Comparison of ENCODE assay signal across 8 cellular contexts in the genomic region with DNA sequence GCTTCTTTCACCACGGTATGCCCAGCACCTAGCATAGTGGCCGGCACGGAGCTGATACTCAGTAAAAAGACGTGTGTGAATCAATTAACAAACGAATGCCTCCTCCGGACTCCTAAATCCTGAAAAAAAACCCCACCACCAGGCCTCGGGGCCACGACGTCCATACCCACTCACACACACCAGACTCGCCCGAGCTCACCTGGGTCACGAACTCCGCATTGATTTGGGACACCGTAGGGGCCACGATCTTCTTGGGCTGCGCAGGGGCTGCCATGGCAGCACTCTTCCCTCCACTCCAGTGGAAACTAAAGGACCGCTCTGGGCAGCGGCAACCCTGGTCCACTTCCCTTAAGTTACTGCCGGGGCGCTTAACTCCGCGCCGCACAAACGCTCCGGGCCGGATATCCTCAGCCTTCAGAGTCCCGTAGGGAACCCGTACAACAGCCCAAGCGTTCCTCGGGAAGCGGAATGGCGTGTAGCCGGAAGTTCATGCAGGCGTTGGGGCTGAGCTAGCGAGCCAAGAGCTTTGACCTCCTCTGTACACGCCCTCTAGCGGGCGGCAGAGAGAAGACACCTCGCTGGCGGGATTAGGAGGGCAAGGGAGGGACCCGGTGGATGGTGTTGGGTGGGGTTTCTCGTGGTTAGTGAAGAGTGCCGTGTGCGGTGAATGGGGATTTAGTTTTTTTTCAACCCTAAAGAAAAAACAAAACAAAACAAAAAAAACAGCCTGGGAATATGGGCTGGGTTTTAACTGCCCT. TPM values are rescaled to one million over a fixed set of nuclear protein-coding genes. Genes with fewer than 3 reads are reported as not detected.
DNase-seq lines count a peak whose midpoint lies in the region; ATAC-seq, FAIRE-seq and TF ChIP-seq lines count a peak whose summit lies in the region.

Gene AQR, minus strand, starts transcription at position 403 of the 758 bp plus-strand sequence. Its CDS starts 129 bp downstream, at position 274.

- H3K36me3 Mint-ChIP-seq in brain: peaks cover 10% of the 10 kb centered on the region

- H3K4me3 ChIP-seq in A549 (peak within 1 kb of the TSS; percentile 74), iPS DF 6.9 (ENCODE audit: low read length) (peak within 1 kb of the TSS; percentile 94), skeletal muscle cell (ENCODE audit: low read depth, low read length) (peak within 1 kb of the TSS; percentile 99)

- H3K27ac ChIP-seq in A549: peak within 1 kb of the TSS; percentile 83 to 91
- H3K27ac ChIP-seq in iPS DF 6.9 (ENCODE audit: low read length): no peak within 1 kb of the TSS

- H3K9me3 ChIP-seq in A549 (no peaks in the 10 kb centered on the region), iPS DF 6.9 (ENCODE audit: control insufficient read depth, insufficient read depth, low read length) (no peaks in the 10 kb centered on the region)

- H3K27me3 Mint-ChIP-seq in brain: peaks cover 4% of the 10 kb centered on the region

- peak within 1 kb of the TSS; percentile 97 to 100 (median 100) for H3K4me3 Mint-ChIP-seq in brain

- H3K4me1 ChIP-seq in A549 (peaks cover 12% of the 10 kb centered on the region; the same call in 2 of the 3 replicates), iPS DF 6.9 (ENCODE audit: control insufficient read depth, insufficient read depth, low read length) (peaks cover 2% of the 10 kb centered on the region; the same call in 1 of the 2 replicates)

- peak within 1 kb of the TSS; percentile 99 to 100 (median 99) for H3K27ac Mint-ChIP-seq in brain

- 1% methylated on average over 36 of the region's 44 CpGs for WGBS in A549 (ENCODE audit: missing lambda C conversion rate)
- WGBS in iPS DF 6.9 (ENCODE audit: insufficient coverage, insufficient read length): no CpG with 5 or more reads among the region's 44 CpGs

- peak; percentile 92 for FAIRE-seq in A549 (lab: Jason Lieb, UNC)
- peak; percentile 80 for FAIRE-seq in TTC549 (lab: Jason Lieb, UNC)

- H3K36me3 ChIP-seq in iPS DF 6.9 (ENCODE audit: control insufficient read depth, insufficient read depth, low read length): no peaks in the 10 kb centered on the region; the same call in 1 of the 2 replicates

- no peaks in the 10 kb centered on the region for H3K27me3 ChIP-seq in iPS DF 6.9 (ENCODE audit: control insufficient read depth, insufficient read depth, low read length)

- TF ChIP-seq POLR2A in A549 (IDR thresholded peaks at IDR 0.05; ENCODE audit: low read length): peak; percentile 87
- peak; percentile 88 for TF ChIP-seq POLR2A in GM18526 (IDR thresholded peaks at IDR 0.05; ENCODE audit: extremely low read depth, insufficient read length)

- peak within 1 kb of the TSS; percentile 90 for H3K4me2 ChIP-seq in A549

- no peak for TF ChIP-seq EP300 in A549 (IDR thresholded peaks at IDR 0.05)

- CTCF ChIA-PET in A549 (lab: Yijun Ruan, JAX): interaction anchor here (0.6 to 3.3 kb wide), 23 partner anchors 8 to 348 kb away, joined by 3 to 25 read pairs (median 5); partner anchors contain the start of gene ZNF770

- POLR2A ChIA-PET in A549 (lab: Yijun Ruan, JAX): interaction anchor here (0.6 to 2.1 kb wide), 22 partner anchors 11 to 382 kb away, joined by 3 to 104 read pairs (median 4); partner anchors contain the start of gene ZNF770

- peaks cover 48% of the 10 kb centered on the region for H3K4me1 Mint-ChIP-seq in brain

- ATAC-seq in A549 (peak; percentile 100), HG03066 (IDR thresholded peaks at IDR 0.05; ENCODE audit: low read depth, unreplicated experiment) (peak; percentile 98)

- H3K9me3 Mint-ChIP-seq in brain: no peaks in the 10 kb centered on the region

- peak; percentile 20 to 34; a peak in 2 of 5 replicates for TF ChIP-seq RAD21 in A549 (conservative IDR thresholded peaks at IDR 0.05 in 1 of 2, IDR thresholded peaks at IDR 0.05 in 1 of 2)

- TF ChIP-seq CTCF in A549 (IDR thresholded peaks at IDR 0.05) (peak; percentile 87), brain (conservative IDR thresholded peaks at IDR 0.05) (peak; percentile 66 to 78)

- DNase-seq in A549 (ENCODE audit: low read depth in 1 of 2, low spot score in 1 of 2) (peak; percentile 96 to 99), NCI-H2107 treated with DMSO at 0.1 percent for 48 hours (lab: John Stamatoyannopoulos, UW; ENCODE audit: unreplicated experiment) (peak; percentile 60), iPS DF 6.9 (ENCODE audit: low read depth, low spot score) (peak; percentile 97), skeletal muscle cell (ENCODE audit: low read depth) (peak; percentile 96)

TF ChIP-seq in A549, 52 proteins besides CTCF, POLR2A, EP300 and RAD21 (continues in another document):
- TF ChIP-seq, protein P1, sequence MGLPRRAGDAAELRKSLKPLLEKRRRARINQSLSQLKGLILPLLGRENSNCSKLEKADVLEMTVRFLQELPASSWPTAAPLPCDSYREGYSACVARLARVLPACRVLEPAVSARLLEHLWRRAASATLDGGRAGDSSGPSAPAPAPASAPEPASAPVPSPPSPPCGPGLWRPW (IDR thresholded peaks at IDR 0.05): no peak
- TF ChIP-seq POLR2AphosphoS2 (conservative IDR thresholded peaks at IDR 0.05; ENCODE audit: low read length): no peak
- TF ChIP-seq FOXS1 (CRISPR knock-in tag; IDR thresholded peaks at IDR 0.05): peak; percentile 82
- TF ChIP-seq MAX (IDR thresholded peaks at IDR 0.05): peak; percentile 93
- TF ChIP-seq CHD2 (IDR thresholded peaks at IDR 0.05; ENCODE audit: low read length, partially characterized antibody): peak; percentile 0
- TF ChIP-seq FOSB (CRISPR knock-in tag; IDR thresholded peaks at IDR 0.05): no peak
- no peak for TF ChIP-seq ZSCAN20 (CRISPR knock-in tag; IDR thresholded peaks at IDR 0.05)
- TF ChIP-seq FOSL2 (IDR thresholded peaks at IDR 0.05): no peak
- no peak; the same call in 1 of the 2 replicates for TF ChIP-seq FOSL2 (CRISPR knock-in tag; IDR thresholded peaks at IDR 0.05)
- TF ChIP-seq KDM1A (IDR thresholded peaks at IDR 0.05; ENCODE audit: low read depth): no peak
- TF ChIP-seq HOXA7 (CRISPR knock-in tag; IDR thresholded peaks at IDR 0.05): no peak
- TF ChIP-seq MAFK (IDR thresholded peaks at IDR 0.05; ENCODE audit: partially characterized antibody): no peak
- TF ChIP-seq RNF2 (IDR thresholded peaks at IDR 0.05; ENCODE audit: borderline replicate concordance, low read depth): no peak
- TF ChIP-seq SMC3 (IDR thresholded peaks at IDR 0.05): peak; percentile 48
- TF ChIP-seq ZC3H11A (IDR thresholded peaks at IDR 0.05): no peak; the same call in 1 of the 2 replicates
- TF ChIP-seq ZNF302 (CRISPR knock-in tag; IDR thresholded peaks at IDR 0.05): no peak
- TF ChIP-seq EHF (CRISPR knock-in tag; IDR thresholded peaks at IDR 0.05): peak; percentile 27; the same call in 1 of the 2 replicates
- peak; percentile 80; the same call in 1 of the 2 replicates for TF ChIP-seq MYC (IDR thresholded peaks at IDR 0.05; ENCODE audit: borderline replicate concordance, low read length)
- no peak for TF ChIP-seq CEBPB (IDR thresholded peaks at IDR 0.05)
- TF ChIP-seq HEYL (CRISPR knock-in tag; IDR thresholded peaks at IDR 0.05): no peak
- TF ChIP-seq, protein P2, sequence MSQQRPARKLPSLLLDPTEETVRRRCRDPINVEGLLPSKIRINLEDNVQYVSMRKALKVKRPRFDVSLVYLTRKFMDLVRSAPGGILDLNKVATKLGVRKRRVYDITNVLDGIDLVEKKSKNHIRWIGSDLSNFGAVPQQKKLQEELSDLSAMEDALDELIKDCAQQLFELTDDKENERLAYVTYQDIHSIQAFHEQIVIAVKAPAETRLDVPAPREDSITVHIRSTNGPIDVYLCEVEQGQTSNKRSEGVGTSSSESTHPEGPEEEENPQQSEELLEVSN (IDR thresholded peaks at IDR 0.05; ENCODE audit: borderline replicate concordance, low read depth): peak; percentile 51; the same call in 1 of the 2 replicates
- 0 out of 2 replicates have a peak, but pooled peaks have one; percentile 41 for TF ChIP-seq RFX5 (IDR thresholded peaks at IDR 0.05)
- TF ChIP-seq TFCP2L1 (CRISPR knock-in tag; IDR thresholded peaks at IDR 0.05): no peak
- TF ChIP-seq ESRRA (IDR thresholded peaks at IDR 0.05; ENCODE audit: borderline replicate concordance, low read length): peak; percentile 6; the same call in 1 of the 2 replicates
- TF ChIP-seq TP53 (CRISPR knock-in tag; IDR thresholded peaks at IDR 0.05): 0 out of 2 replicates have a peak, but pooled peaks have one; percentile 44
- no peak for TF ChIP-seq NFE2L2 (conservative IDR thresholded peaks at IDR 0.05; ENCODE audit: low read length)
- TF ChIP-seq, protein P3, sequence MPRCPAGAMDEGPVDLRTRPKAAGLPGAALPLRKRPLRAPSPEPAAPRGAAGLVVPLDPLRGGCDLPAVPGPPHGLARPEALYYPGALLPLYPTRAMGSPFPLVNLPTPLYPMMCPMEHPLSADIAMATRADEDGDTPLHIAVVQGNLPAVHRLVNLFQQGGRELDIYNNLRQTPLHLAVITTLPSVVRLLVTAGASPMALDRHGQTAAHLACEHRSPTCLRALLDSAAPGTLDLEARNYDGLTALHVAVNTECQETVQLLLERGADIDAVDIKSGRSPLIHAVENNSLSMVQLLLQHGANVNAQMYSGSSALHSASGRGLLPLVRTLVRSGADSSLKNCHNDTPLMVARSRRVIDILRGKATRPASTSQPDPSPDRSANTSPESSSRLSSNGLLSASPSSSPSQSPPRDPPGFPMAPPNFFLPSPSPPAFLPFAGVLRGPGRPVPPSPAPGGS (IDR thresholded peaks at IDR 0.05): peak; percentile 91
- TF ChIP-seq HOXB13 (CRISPR knock-in tag; IDR thresholded peaks at IDR 0.05; ENCODE audit: low read depth): no peak
- no peak for TF ChIP-seq SREBF2 (IDR thresholded peaks at IDR 0.05)
- TF ChIP-seq KDM5A (IDR thresholded peaks at IDR 0.05): peak; percentile 81
- TF ChIP-seq JUNB (IDR thresholded peaks at IDR 0.05): no peak
- TF ChIP-seq BHLHE40 (IDR thresholded peaks at IDR 0.05; ENCODE audit: low read depth, low read length): no peak
- peak; percentile 98; the same call in 1 of the 2 replicates for TF ChIP-seq PHF8 (IDR thresholded peaks at IDR 0.05; ENCODE audit: borderline replicate concordance, low read depth)
- TF ChIP-seq HDAC2 (IDR thresholded peaks at IDR 0.05): peak; percentile 42; the same call in 1 of the 2 replicates
- TF ChIP-seq NR3C1 (IDR thresholded peaks at IDR 0.05): no peak

RNA-seq across cellular contexts. Expression of gene AQR, which starts in this region (rescaled TPM):
- polyA plus RNA-seq in A549 (2011; rRNA removed) (51.6 and 58.5 TPM in 2 replicates), A549 (2017; fragmentation: RNase III; extraction: RNeasy Plus Mini Kit Qiagen cat#74134 plus additional on column Dnase treatment) (21.7 to 22.3 TPM (median 21.9 TPM) in 3 replicates), brain (ENCODE audit: insufficient read depth, low read depth, low replicate concordance) (10.7 TPM)
- polyA plus RNA-seq in A549 (2012; cell fraction: cytosol; rRNA removed): 10.3 and 10.7 TPM in 2 replicates
- polyA plus RNA-seq in A549 (2012; cell fraction: nucleus; rRNA removed): 15.7 and 19.0 TPM in 2 replicates
- 45.5 and 51.3 TPM in 2 replicates for polyA minus RNA-seq in A549 (2011; rRNA and poly(A)+ RNA removed)
